1 cellular context compared by ENCODE assay signal in genomic region chr14:94394025-94394493, GRCh38.
TF ChIP-seq lines count a peak whose summit lies in the region.

No MANE protein-coding gene starts in this region.

TF ChIP-seq in HCT116, 20 proteins besides CTCF, POLR2A, EP300 and RAD21:
- TF ChIP-seq EZH2phosphoT487 (IDR thresholded peaks at IDR 0.05; ENCODE audit: borderline replicate concordance): no peak
- 0 out of 2 replicates have a peak, but pooled peaks have one; percentile 12 for TF ChIP-seq SP1 (IDR thresholded peaks at IDR 0.05; ENCODE audit: low read depth)
